25 cellular contexts compared by ENCODE assay signal in genomic region chr1:212205843-212206242, GRCh38.
DNase-seq lines count a peak whose midpoint lies in the region; ATAC-seq and TF ChIP-seq lines count a peak whose summit lies in the region.
"Had no signal": no experiment of that assay in that cellular context is flagged by ENCODE, and none has a peak within 500 bp of the region (broad histone marks: within the 10 kb centered on the region; RNA-seq: fewer than 3 reads in every experiment).

No MANE protein-coding gene starts in this region.

- peaks cover 0 to 2% (median 0%) of the 10 kb centered on the region in 5 donors for H3K9me3 ChIP-seq in subcutaneous abdominal adipose tissue (ENCODE audit: control insufficient read depth in 5 of 5, low read length in 5 of 5)
- H3K9me3 ChIP-seq: upper lobe of left lung had no signal

- H3K4me3 Mint-ChIP-seq in brain, result no peak overlapping the region
- H3K4me3 Mint-ChIP-seq: CD4-positive, alpha-beta T cell; natural killer cell treated with Interleukin-12 subunit alpha and Interleukin-12 subunit beta and Interleukin-15 and Interleukin-18, amount 100 ng/mL, for 72 hours; T-helper 17 cell had no signal

- ATAC-seq in GM21576 (IDR thresholded peaks at IDR 0.05; ENCODE audit: unreplicated experiment), result no peak
- ATAC-seq in GM18861 (IDR thresholded peaks at IDR 0.05; ENCODE audit: unreplicated experiment), result no peak
- ATAC-seq: GM12878; left ventricle myocardium superior; natural killer cell treated with Interleukin-12 subunit alpha and Interleukin-12 subunit beta and Interleukin-15 and Interleukin-18, amount 100 ng/mL, for 72 hours; SK-N-SH treated with all-trans-retinoic acid at 6 μM for 48 hours; T-helper 17 cell had no signal

- POLR2A ChIA-PET in GM10248 (lab: Yijun Ruan, JAX), result no interaction called here

- TF ChIP-seq CTCF in brain (conservative IDR thresholded peaks at IDR 0.05) (no peak), GM10248 (IDR thresholded peaks at IDR 0.05; ENCODE audit: control extremely low read depth, extremely low read depth, low read depth, missing control alignments) (no peak)

- H3K27ac Mint-ChIP-seq in brain, result peak overlapping the region in 3 of 5 experiments; percentile 37 to 66 (median 40)
- H3K27ac Mint-ChIP-seq: CD4-positive, alpha-beta T cell; natural killer cell treated with Interleukin-12 subunit alpha and Interleukin-12 subunit beta and Interleukin-15 and Interleukin-18, amount 100 ng/mL, for 72 hours; T-helper 17 cell had no signal

- H3K4me1 Mint-ChIP-seq in brain, result peaks cover 29% of the 10 kb centered on the region
- H3K4me1 Mint-ChIP-seq: T-helper 17 cell had no signal

- H3K27ac ChIP-seq in subcutaneous abdominal adipose tissue (ENCODE audit: low read depth, low read length), result peak overlapping the region; percentile 77
- H3K27ac ChIP-seq: esophagus muscularis mucosa, spleen, upper lobe of left lung had no signal

- H3K27me3 ChIP-seq in subcutaneous abdominal adipose tissue (ENCODE audit: control insufficient read depth in 5 of 5, insufficient read depth in 4 of 5, low read length in 5 of 5), result no peaks in the 10 kb centered on the region
- H3K27me3 ChIP-seq: esophagus muscularis mucosa, spleen, upper lobe of left lung had no signal

- H3K9ac ChIP-seq in subcutaneous abdominal adipose tissue (ENCODE audit: low read length in 5 of 5), result no peak overlapping the region

- H3K36me3 ChIP-seq in subcutaneous abdominal adipose tissue (ENCODE audit: control insufficient read depth in 5 of 5, insufficient read depth in 5 of 5, low read length in 5 of 5), result no peaks in the 10 kb centered on the region
- H3K36me3 ChIP-seq: esophagus muscularis mucosa, spleen, upper lobe of left lung had no signal

- H3K27me3 Mint-ChIP-seq in brain, result no peaks in the 10 kb centered on the region
- H3K27me3 Mint-ChIP-seq: CD4-positive, alpha-beta T cell; natural killer cell treated with Interleukin-12 subunit alpha and Interleukin-12 subunit beta and Interleukin-15 and Interleukin-18, amount 100 ng/mL, for 72 hours; T-helper 17 cell had no signal

- no peaks in the 10 kb centered on the region for H3K36me3 Mint-ChIP-seq in brain
- H3K36me3 Mint-ChIP-seq: natural killer cell treated with Interleukin-12 subunit alpha and Interleukin-12 subunit beta and Interleukin-15 and Interleukin-18, amount 100 ng/mL, for 72 hours had no signal

- H3K4me1 ChIP-seq in subcutaneous abdominal adipose tissue (ENCODE audit: control insufficient read depth in 5 of 5, insufficient read depth in 5 of 5, low read length in 5 of 5), result peaks cover 3 to 24% (median 12%) of the 10 kb centered on the region in 5 donors
- H3K4me1 ChIP-seq: esophagus muscularis mucosa, spleen had no signal

- CTCF ChIA-PET in GM10248 (lab: Yijun Ruan, JAX), result no interaction called here

- no peak overlapping the region for H3K4me3 ChIP-seq in subcutaneous abdominal adipose tissue (ENCODE audit: low read depth in 1 of 5, low read length in 5 of 5)
- H3K4me3 ChIP-seq: esophagus muscularis mucosa, GM12878, spleen, upper lobe of left lung had no signal

- DNase-seq in HT1080 (ENCODE audit: low read depth), result peak; percentile 15
- peak; percentile 33 for DNase-seq in globus pallidus (ENCODE audit: low spot score)
- no peak for DNase-seq in GM10248 (ENCODE audit: extremely low spot score)
- DNase-seq: activated CD4-positive, alpha-beta T cell treated with anti-CD3 and anti-CD28 coated beads for 4 hours; activated T-cell treated with anti-CD3 and anti-CD28 coated beads, Interleukin-2, amount 50 U/mL, for 48 hours; amniotic stem cell; CD4-positive, alpha-beta T cell; islet precursor cell; left ventricle myocardium superior; NCI-H1048; NCI-H1694; NCI-H2171; NCI-H510A; retina; spleen; T-helper 17 cell; upper lobe of left lung had no signal

- peaks cover 0 to 3% (median under 1%) of the 10 kb centered on the region in 5 experiments for H3K9me3 Mint-ChIP-seq in brain
- H3K9me3 Mint-ChIP-seq: natural killer cell treated with Interleukin-12 subunit alpha and Interleukin-12 subunit beta and Interleukin-15 and Interleukin-18, amount 100 ng/mL, for 72 hours had no signal
